In the genomic region with DNA sequence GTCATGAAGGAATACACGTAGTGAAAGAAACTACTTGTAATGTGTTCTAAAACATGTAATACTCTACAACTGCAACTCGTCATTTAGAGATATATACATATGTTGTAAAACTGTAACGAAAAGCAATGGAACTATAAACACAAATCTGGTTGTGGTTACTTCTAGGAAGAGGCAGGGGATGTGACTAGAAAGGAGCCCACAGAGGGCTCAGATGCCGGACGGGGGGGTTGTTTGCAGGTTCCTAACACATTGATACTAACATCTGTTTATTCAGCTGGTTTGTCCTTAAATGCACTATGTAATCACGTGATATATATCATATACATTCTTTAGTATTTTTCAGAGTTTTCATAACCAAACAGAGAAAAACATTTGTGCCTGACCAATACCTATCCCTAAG, we compare ENCODE assay signal across 36 cellular contexts. TPM values are rescaled to one million over a fixed set of nuclear protein-coding genes. Genes with fewer than 3 reads are reported as not detected.
"Had no signal": no experiment of that assay in that cellular context is flagged by ENCODE, and none has a peak within 500 bp of the region (broad histone marks: within the 10 kb centered on the region; RNA-seq: fewer than 3 reads in every experiment).

No MANE protein-coding gene starts in this region.

- DNase-seq: activated CD4-positive, alpha-beta memory T cell treated with anti-CD3 and anti-CD28 coated beads, Interleukin-2, amount 10 ng/mL, durations not matched to agents 7 days and 5 days; activated CD4-positive, alpha-beta T cell treated with anti-CD3 and anti-CD28 coated beads for 1 hour; activated CD4-positive, alpha-beta T cell treated with anti-CD3 and anti-CD28 coated beads for 36 hours; activated CD4-positive, alpha-beta T cell treated with anti-CD3 and anti-CD28 coated beads for 48 hours; activated CD4-positive, alpha-beta T cell treated with anti-CD3 and anti-CD28 coated beads, Interleukin-2, amount 10 ng/mL, durations not matched to agents 7 days and 5 days; activated CD4-positive, alpha-beta T cell treated with anti-CD3 and anti-CD28 coated beads, Interleukin-2, amount 50 U/mL, for 48 hours; activated CD4-positive, CD25-positive, alpha-beta regulatory T cell; activated CD8-positive, alpha-beta memory T cell treated with anti-CD3 and anti-CD28 coated beads for 24 hours; activated CD8-positive, alpha-beta memory T cell treated with anti-CD3 and anti-CD28 coated beads, Interleukin-2, amount 10 ng/mL, durations not matched to agents 7 days and 5 days; activated CD8-positive, alpha-beta memory T cell treated with anti-CD3 and anti-CD28 coated beads, Interleukin-2, amount 50 U/mL, for 48 hours; activated CD8-positive, alpha-beta T cell treated with anti-CD3 and anti-CD28 coated beads, Interleukin-2, amount 10 ng/mL, durations not matched to agents 7 days and 5 days; activated effector memory CD4-positive, alpha-beta T cell treated with Interleukin-2 at 50 U/mL for 16 hours; activated gamma-delta T cell; activated naive CD4-positive, alpha-beta T cell treated with anti-CD3 and anti-CD28 coated beads, Interleukin-2, amount 10 ng/mL, durations not matched to agents 7 days and 5 days; activated naive CD4-positive, alpha-beta T cell treated with Interleukin-2 at 50 U/mL for 16 hours; activated naive CD8-positive, alpha-beta T cell treated with anti-CD3 and anti-CD28 coated beads, Interleukin-2, amount 10 ng/mL, durations not matched to agents 7 days and 5 days; activated naive CD8-positive, alpha-beta T cell treated with anti-CD3 and anti-CD28 coated beads, Interleukin-2, amount 50 U/mL, for 24 hours; activated T-cell treated with anti-CD3 and anti-CD28 coated beads, Interleukin-2, amount 50 U/mL, for 24 hours; activated T-cell treated with anti-CD3 and anti-CD28 coated beads, Interleukin-2, amount 50 U/mL, for 48 hours; amygdala; anterior cingulate cortex; caudate nucleus; cerebellar nuclear complex; T-helper 17 cell; WERI-Rb-1 had no signal

- H3K4me1 ChIP-seq: ascending aorta had no signal

- H3K27me3 ChIP-seq: ascending aorta, cardiac muscle cell had no signal

- ATAC-seq: activated CD4-positive, alpha-beta T cell treated with anti-CD3 and anti-CD28 coated beads for 36 hours; activated CD4-positive, CD25-positive, alpha-beta regulatory T cell treated with anti-CD3 and anti-CD28 coated beads, Interleukin-2, amount 50 U/mL, for 24 hours; activated CD8-positive, alpha-beta memory T cell treated with anti-CD3 and anti-CD28 coated beads, Interleukin-2, amount 10 ng/mL, durations not matched to agents 7 days and 5 days; activated CD8-positive, alpha-beta T cell treated with anti-CD3 and anti-CD28 coated beads, Interleukin-2, amount 10 ng/mL, durations not matched to agents 7 days and 5 days; activated naive CD8-positive, alpha-beta T cell treated with anti-CD3 and anti-CD28 coated beads, Interleukin-2, amount 50 U/mL, for 24 hours; T-helper 17 cell; WTC11 had no signal

- H3K36me3 ChIP-seq: ascending aorta, cardiac muscle cell, WERI-Rb-1 had no signal

- H3K27ac ChIP-seq: ascending aorta, cardiac muscle cell, WERI-Rb-1 had no signal

- H3K4me3 ChIP-seq: ascending aorta, cardiac muscle cell had no signal

- FAIRE-seq: bronchial epithelial cell, TTC549 had no signal

RNA-seq across cellular contexts. Expression of gene ANHX, which starts 16.1 kb away (rescaled TPM):
- total RNA-seq: activated CD4-positive, alpha-beta memory T cell treated with anti-CD3 and anti-CD28 coated beads, Interleukin-2, amount 10 ng/mL, durations not matched to agents 7 days and 5 days; activated CD4-positive, alpha-beta T cell treated with anti-CD3 and anti-CD28 coated beads for 36 hours; activated CD4-positive, alpha-beta T cell treated with anti-CD3 and anti-CD28 coated beads, Interleukin-2, amount 10 ng/mL, durations not matched to agents 7 days and 5 days; activated CD8-positive, alpha-beta memory T cell treated with anti-CD3 and anti-CD28 coated beads, Interleukin-2, amount 10 ng/mL, durations not matched to agents 7 days and 5 days; activated CD8-positive, alpha-beta T cell treated with anti-CD3 and anti-CD28 coated beads, Interleukin-2, amount 10 ng/mL, durations not matched to agents 7 days and 5 days; activated naive CD8-positive, alpha-beta T cell treated with anti-CD3 and anti-CD28 coated beads, Interleukin-2, amount 10 ng/mL, durations not matched to agents 7 days and 5 days; activated T-helper 2 cell treated with anti-CD3 and anti-CD28 coated beads, Interferon-gamma antibody, Interleukin-2, Interleukin-4, amounts not matched to agents 10 μg/mL and 5 μg/mL and 100 μg/mL, durations not matched to agents 14 hours and 24 hours and 36 hours; ascending aorta; bronchial epithelial cell; cardiac muscle cell; chondrocyte; T-helper 1 cell treated with Interleukin-12 subunit alpha and Interleukin-12 subunit beta and Interleukin-4 antibody, amounts not matched to agents 30 ng/mL and 1 ng/mL, for 36 hours; T-helper 17 cell; T-helper 2 cell treated with Interferon-gamma antibody and Interleukin-4, amounts not matched to agents 100 ng/mL and 5 ng/mL, for 36 hours; WTC11 had no signal
- polyA plus RNA-seq: adipose tissue, cardiac muscle cell had no signal
